Comparison of ENCODE assay signal across 8 cellular contexts in genomic region chr12:122875590-122876220, GRCh38. TPM values are rescaled to one million over a fixed set of nuclear protein-coding genes. Genes with fewer than 3 reads are reported as not detected.
DNase-seq lines count a peak whose midpoint lies in the region; ATAC-seq and TF ChIP-seq lines count a peak whose summit lies in the region.
"Had no signal": no experiment of that assay in that cellular context is flagged by ENCODE, and none has a peak within 500 bp of the region (broad histone marks: within the 10 kb centered on the region; RNA-seq: fewer than 3 reads in every experiment).

No MANE protein-coding gene starts in this region.

- DNase-seq in RWPE2 (ENCODE audit: low spot score): no peak
- no peak for DNase-seq in trophoblast cell
- DNase-seq in coronary artery (ENCODE audit: low spot score): no peak
- no peak for DNase-seq in vagina (ENCODE audit: extremely low spot score in 2 of 2)
- DNase-seq in H7: no peak

- H3K79me1 ChIP-seq in trophoblast cell (ENCODE audit: low read length): peaks cover 7% of the 10 kb centered on the region

- no peaks in the 10 kb centered on the region for H3K9me3 ChIP-seq in HEK293 (ENCODE audit: control insufficient read depth, insufficient read depth, low read depth, low read length)
- no peaks in the 10 kb centered on the region for H3K9me3 ChIP-seq in RWPE2 (ENCODE audit: severe bottlenecking)
- H3K9me3 ChIP-seq in trophoblast cell (ENCODE audit: insufficient read depth, low read depth, low read length): no peaks in the 10 kb centered on the region
- H3K9me3 ChIP-seq in vagina: no peaks in the 10 kb centered on the region

- H4K8ac ChIP-seq in trophoblast cell (ENCODE audit: low read depth, low read length): no peak overlapping the region

- H3K4me3 ChIP-seq in HEK293 (ENCODE audit: low read depth, low read length) (no peak overlapping the region), RWPE2 (ENCODE audit: severe bottlenecking) (no peak overlapping the region), trophoblast cell (ENCODE audit: low read depth, low read length) (no peak overlapping the region), coronary artery (no peak overlapping the region), vagina (no peak overlapping the region), H7 (ENCODE audit: insufficient read depth, low read depth, low read length) (no peak overlapping the region)

- CTCF ChIA-PET in HEK293 (lab: Yijun Ruan, JAX): interaction anchor here (0.6 to 1.4 kb wide), 2 partner anchors 56 to 363 kb away, joined by 3 read pairs; no protein-coding TSS in a partner anchor

- peaks cover 0 to 5% of the 10 kb centered on the region in 2 experiments; a peak in 1 of 3 replicates for H3K36me3 ChIP-seq in HEK293 (ENCODE audit: control insufficient read depth in 2 of 2, insufficient read depth in 1 of 2, low read length in 2 of 2)
- peaks cover 44% of the 10 kb centered on the region for H3K36me3 ChIP-seq in RWPE2 (ENCODE audit: low read depth)
- peaks cover 4 to 7% of the 10 kb centered on the region in 2 experiments for H3K36me3 ChIP-seq in trophoblast cell (ENCODE audit: control insufficient read depth in 1 of 2, insufficient read depth in 2 of 2, low read length in 2 of 2)
- H3K36me3 ChIP-seq in vagina: peaks cover 0 to under 1% of the 10 kb centered on the region in 2 donors
- no peaks in the 10 kb centered on the region for H3K36me3 ChIP-seq in H7 (replicated peaks; ENCODE audit: control insufficient read depth, insufficient read depth, low read length)

- no peak overlapping the region for H3K14ac ChIP-seq in trophoblast cell (ENCODE audit: low read length)

- no peak overlapping the region for H2AK5ac ChIP-seq in trophoblast cell (ENCODE audit: low read length)

- H2AFZ ChIP-seq in trophoblast cell (ENCODE audit: insufficient read depth, low read length, poor library complexity): peak overlapping the region; percentile 52
- H2AFZ ChIP-seq: parathyroid adenoma had no signal

- H3K27ac ChIP-seq in HEK293 (ENCODE audit: extremely low read depth, low read depth, low read length) (no peak overlapping the region), RWPE2 (ENCODE audit: poor library complexity, severe bottlenecking) (peak overlapping the region; percentile 80), trophoblast cell (ENCODE audit: low read depth, low read length) (no peak overlapping the region), coronary artery (no peak overlapping the region), vagina (no peak overlapping the region)
- H3K27ac ChIP-seq: parathyroid adenoma had no signal

- POLR2A ChIA-PET in HEK293 (lab: Yijun Ruan, JAX): interaction anchor here (1.2 kb wide), 1 partner anchor 357 kb away, joined by 3 read pairs; no protein-coding TSS in a partner anchor

- no peak overlapping the region for H3K4me2 ChIP-seq in trophoblast cell (ENCODE audit: low read length)

- H3K18ac ChIP-seq in trophoblast cell (ENCODE audit: low read length): no peak overlapping the region

- peaks cover 8% of the 10 kb centered on the region for H3K79me2 ChIP-seq in trophoblast cell (ENCODE audit: control insufficient read depth, insufficient read depth, low read length, poor library complexity)

- H3K4ac ChIP-seq in trophoblast cell (ENCODE audit: low read depth, low read length): peak overlapping the region; percentile 47

- no peak overlapping the region for H2BK120ac ChIP-seq in trophoblast cell (ENCODE audit: insufficient read depth, low read length, poor library complexity)

- peak; percentile 63 for ATAC-seq in GM18870 (IDR thresholded peaks at IDR 0.05; ENCODE audit: unreplicated experiment)
- ATAC-seq in RWPE2 (ENCODE audit: low read depth): no peak

- H4K91ac ChIP-seq in trophoblast cell (ENCODE audit: low read depth, low read length): no peak overlapping the region

- TF ChIP-seq CTCF in HEK293 (tag by site-specific recombination; IDR thresholded peaks at IDR 0.05) (no peak), RWPE2 (IDR thresholded peaks at IDR 0.05; ENCODE audit: poor library complexity, severe bottlenecking) (no peak), coronary artery (IDR thresholded peaks at IDR 0.05) (no peak), vagina (IDR thresholded peaks at IDR 0.05) (no peak)

- no peak overlapping the region for H2BK5ac ChIP-seq in trophoblast cell (ENCODE audit: low read depth, low read length, poor library complexity)

- no peak overlapping the region for H3K23ac ChIP-seq in trophoblast cell (ENCODE audit: low read length)

- no peak overlapping the region for H3K9ac ChIP-seq in trophoblast cell (ENCODE audit: low read length)
- H3K9ac ChIP-seq: parathyroid adenoma had no signal

- H4K12ac ChIP-seq in trophoblast cell (ENCODE audit: low read depth, low read length): no peak overlapping the region

- H3K27me3 ChIP-seq in RWPE2 (ENCODE audit: insufficient read depth, poor library complexity, severe bottlenecking) (no peaks in the 10 kb centered on the region), trophoblast cell (ENCODE audit: insufficient read depth, low read length) (no peaks in the 10 kb centered on the region), vagina (no peaks in the 10 kb centered on the region), H7 (ENCODE audit: control insufficient read depth, insufficient read depth, low read length) (peaks cover 59% of the 10 kb centered on the region)

- peaks cover 40% of the 10 kb centered on the region for H3K4me1 ChIP-seq in HEK293 (ENCODE audit: control insufficient read depth, insufficient read depth, low read length)
- peaks cover 54% of the 10 kb centered on the region for H3K4me1 ChIP-seq in RWPE2 (ENCODE audit: insufficient read depth, poor library complexity, severe bottlenecking)
- H3K4me1 ChIP-seq in trophoblast cell (ENCODE audit: control insufficient read depth in 1 of 2, insufficient read depth in 2 of 2, low read length in 2 of 2): peaks cover 19 to 36% of the 10 kb centered on the region in 2 experiments
- H3K4me1 ChIP-seq in vagina: peaks cover 84% of the 10 kb centered on the region

- TF ChIP-seq POLR2A in vagina (IDR thresholded peaks at IDR 0.05): no peak

- no CpG with 5 or more reads among the region's 7 CpGs for whole genome bisulfite sequencing in trophoblast cell (ENCODE audit: extremely low coverage, insufficient coverage, insufficient read length)

- intact Hi-C loops in vagina (cut with DNase I): no loop called here

- H2BK12ac ChIP-seq in trophoblast cell (ENCODE audit: low read length): no peak overlapping the region

TF ChIP-seq in HEK293, 187 proteins besides CTCF, POLR2A, EP300 and RAD21:
- TF ChIP-seq PRDM1 (tag by site-specific recombination; IDR thresholded peaks at IDR 0.05): peak; percentile 80
- TF ChIP-seq ZNF155 (tag by site-specific recombination; IDR thresholded peaks at IDR 0.05): no peak

RNA-seq across cellular contexts. Expression of gene VPS37B, which starts 20.2 kb away (rescaled TPM):
- 36.7 and 37.0 TPM in 2 replicates for polyA plus RNA-seq in trophoblast cell (2013)
- total RNA-seq in vagina: 34.9 TPM
- total RNA-seq in H7 (2014; rRNA removed; shearing (Covaris generic)): 14.7 and 20.9 TPM in 2 replicates

RNA-seq across cellular contexts. Expression of gene HIP1R, which starts 40.4 kb away (rescaled TPM):
- polyA plus RNA-seq in trophoblast cell (2013): 12.5 and 13.0 TPM in 2 replicates
- 66.0 TPM for total RNA-seq in vagina
- total RNA-seq in H7 (2014; rRNA removed; shearing (Covaris generic)): 33.6 and 35.6 TPM in 2 replicates
